4 cellular contexts compared by ENCODE assay signal in genomic region chr2:215055891-215056290, GRCh38.
A peak's percentile ranks its signal among the peaks of the same experiment; 100 is the strongest.
TF ChIP-seq lines count a peak whose summit lies in the region.

No MANE protein-coding gene starts in this region.

TF ChIP-seq in A549, 52 proteins besides CTCF, POLR2A, EP300 and RAD21:
- TF ChIP-seq REST (IDR thresholded peaks at IDR 0.05), result peak; percentile 63; the same call in 1 of the 2 replicates
- no peak for TF ChIP-seq MAZ (IDR thresholded peaks at IDR 0.05; ENCODE audit: borderline replicate concordance, low read depth, low read length)

TF ChIP-seq in Ishikawa, 13 proteins besides CTCF, POLR2A, EP300 and RAD21:
- TF ChIP-seq REST (IDR thresholded peaks at IDR 0.05; ENCODE audit: low read depth), result peak; percentile 49; the same call in 1 of the 2 replicates
- no peak for TF ChIP-seq TCF12 (IDR thresholded peaks at IDR 0.05; ENCODE audit: low read depth)
- TF ChIP-seq EGR1 (IDR thresholded peaks at IDR 0.05), result no peak

TF ChIP-seq in GM12878, 131 proteins besides CTCF, POLR2A, EP300 and RAD21 (continued from another document):
- TF ChIP-seq REST (IDR thresholded peaks at IDR 0.05; ENCODE audit: low read depth, low read length), result 0 out of 2 replicates have a peak, but pooled peaks have one; percentile 46

TF ChIP-seq in GM23338, 12 proteins besides CTCF, POLR2A, EP300 and RAD21 (continued from another document):
- TF ChIP-seq NANOG (IDR thresholded peaks at IDR 0.05; ENCODE audit: borderline replicate concordance), result no peak
- no peak for TF ChIP-seq ZNF462 (CRISPR knock-in tag; IDR thresholded peaks at IDR 0.05)
